Comparison of ENCODE assay signal across 8 cellular contexts in the genomic region with DNA sequence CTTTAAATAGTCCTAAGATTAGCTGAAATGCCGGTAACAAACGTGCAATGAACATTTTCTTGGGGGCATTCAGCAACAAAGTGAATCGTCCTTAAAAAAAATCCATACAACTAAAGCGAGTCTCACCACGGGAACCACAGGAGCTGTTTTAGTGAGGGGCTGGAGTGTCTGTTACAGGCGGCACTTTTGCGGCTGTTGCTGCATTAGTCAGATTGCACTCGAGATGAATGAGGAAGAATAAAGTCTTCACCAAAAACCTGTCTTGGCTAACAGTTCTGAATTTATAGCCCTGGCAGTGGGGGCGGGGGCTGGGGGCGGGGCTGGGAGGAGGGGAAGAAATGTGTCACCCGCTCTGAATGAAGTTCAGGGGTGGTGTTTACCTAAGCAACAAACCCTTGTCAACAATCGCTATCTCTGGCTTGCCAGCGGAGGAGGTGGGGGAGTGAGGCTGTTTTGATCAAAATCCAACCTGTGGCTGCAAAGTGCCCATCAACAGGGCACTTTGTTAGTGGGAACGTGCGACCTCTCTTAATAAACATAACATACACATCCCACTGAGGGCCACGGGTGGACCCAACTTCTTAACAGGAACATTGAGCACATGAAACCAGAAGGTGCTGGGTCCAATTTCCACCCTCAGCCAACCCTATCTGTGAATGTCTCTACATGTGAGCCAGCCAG. TPM values are rescaled to one million over a fixed set of nuclear protein-coding genes. Genes with fewer than 3 reads are reported as not detected.
DNase-seq lines count a peak whose midpoint lies in the region; ATAC-seq and TF ChIP-seq lines count a peak whose summit lies in the region.

No MANE protein-coding gene starts in this region.

- H4K20me1 ChIP-seq in BLaER1 = no peaks in the 10 kb centered on the region
- no peaks in the 10 kb centered on the region for H4K20me1 ChIP-seq in neural cell (ENCODE audit: insufficient read depth)

- H3K4me1 ChIP-seq in BLaER1 (peaks cover 39% of the 10 kb centered on the region), thyroid gland (peaks cover 26 to 71% of the 10 kb centered on the region in 2 donors)

- no peak for TF ChIP-seq POLR2A in thyroid gland (IDR thresholded peaks at IDR 0.05)

- no peak overlapping the region for H3K4me3 ChIP-seq in BLaER1
- H3K4me3 ChIP-seq in neural cell (ENCODE audit: low read length) = peak overlapping the region; percentile 54
- no peak overlapping the region for H3K4me3 ChIP-seq in thyroid gland (replicated peaks in 1 of 3)

- no peak for TF ChIP-seq EP300 in neural cell (conservative IDR thresholded peaks at IDR 0.05; ENCODE audit: poor library complexity, severe bottlenecking)

- H3K9me3 ChIP-seq in BLaER1 = no peaks in the 10 kb centered on the region
- no peaks in the 10 kb centered on the region for H3K9me3 ChIP-seq in neural cell (ENCODE audit: low read length)
- H3K9me3 ChIP-seq in thyroid gland = no peaks in the 10 kb centered on the region

- H3K9ac ChIP-seq in BLaER1 = no peak overlapping the region
- peak overlapping the region; percentile 46 for H3K9ac ChIP-seq in neural cell (ENCODE audit: low read length)

- no peak for TF ChIP-seq CTCF in neural cell (IDR thresholded peaks at IDR 0.05; ENCODE audit: poor library complexity, severe bottlenecking)
- TF ChIP-seq CTCF in thyroid gland (IDR thresholded peaks at IDR 0.05) = no peak

- 17 to 26% methylated on average over 15 to 16 of the region's 16 CpGs for WGBS in thyroid gland, 2 donors

- intact Hi-C loops in thyroid gland (cut with DNase I) = no loop called here

- no peaks in the 10 kb centered on the region for H3K27me3 ChIP-seq in BLaER1
- H3K27me3 ChIP-seq in neural cell (ENCODE audit: insufficient read depth, low read depth, low read length) = no peaks in the 10 kb centered on the region
- no peaks in the 10 kb centered on the region for H3K27me3 ChIP-seq in thyroid gland

- peaks cover 9% of the 10 kb centered on the region for H3F3A ChIP-seq in neural cell (ENCODE audit: insufficient read depth, low read length, poor library complexity, severe bottlenecking)

- no peaks in the 10 kb centered on the region for H3K79me2 ChIP-seq in neural cell (replicated peaks; ENCODE audit: insufficient read depth, low read length)

- TF ChIP-seq RAD21 in neural cell (conservative IDR thresholded peaks at IDR 0.05) = no peak

- H3K36me3 ChIP-seq in BLaER1 (no peaks in the 10 kb centered on the region), neural cell (ENCODE audit: insufficient read depth, low read length) (no peaks in the 10 kb centered on the region), thyroid gland (no peaks in the 10 kb centered on the region)

- H3K9me2 ChIP-seq in neural cell (ENCODE audit: insufficient read depth, low read length) = no peaks in the 10 kb centered on the region

- ATAC-seq in GM19324 (IDR thresholded peaks at IDR 0.05; ENCODE audit: low FRiP score, unreplicated experiment) = no peak

- DNase-seq in NCI-H1092 treated with DMSO at 0.1 percent for 48 hours (lab: John Stamatoyannopoulos, UW) (peak; percentile 91), ecto neural progenitor cell (ENCODE audit: low spot score) (peak; percentile 50), thyroid gland (no peak), 8988T (no peak)
- DNase-seq in activated CD4-positive, alpha-beta T cell treated with anti-CD3 and anti-CD28 coated beads for 48 hours = peak; percentile 57

- peak overlapping the region; percentile 77 for H3K4me2 ChIP-seq in BLaER1
- H3K4me2 ChIP-seq in neural cell (ENCODE audit: low read length) = peak overlapping the region; percentile 83

- peak overlapping the region; percentile 14 for H2AFZ ChIP-seq in neural cell (ENCODE audit: low read depth, low read length)

- H3K27ac ChIP-seq in BLaER1 (no peak overlapping the region), neural cell (ENCODE audit: low read length) (peak overlapping the region; percentile 83), thyroid gland (peak overlapping the region; percentile 2 to 81 (median 36))

TF ChIP-seq in neural cell, 6 proteins besides CTCF, POLR2A, EP300 and RAD21:
- TF ChIP-seq, protein P1, sequence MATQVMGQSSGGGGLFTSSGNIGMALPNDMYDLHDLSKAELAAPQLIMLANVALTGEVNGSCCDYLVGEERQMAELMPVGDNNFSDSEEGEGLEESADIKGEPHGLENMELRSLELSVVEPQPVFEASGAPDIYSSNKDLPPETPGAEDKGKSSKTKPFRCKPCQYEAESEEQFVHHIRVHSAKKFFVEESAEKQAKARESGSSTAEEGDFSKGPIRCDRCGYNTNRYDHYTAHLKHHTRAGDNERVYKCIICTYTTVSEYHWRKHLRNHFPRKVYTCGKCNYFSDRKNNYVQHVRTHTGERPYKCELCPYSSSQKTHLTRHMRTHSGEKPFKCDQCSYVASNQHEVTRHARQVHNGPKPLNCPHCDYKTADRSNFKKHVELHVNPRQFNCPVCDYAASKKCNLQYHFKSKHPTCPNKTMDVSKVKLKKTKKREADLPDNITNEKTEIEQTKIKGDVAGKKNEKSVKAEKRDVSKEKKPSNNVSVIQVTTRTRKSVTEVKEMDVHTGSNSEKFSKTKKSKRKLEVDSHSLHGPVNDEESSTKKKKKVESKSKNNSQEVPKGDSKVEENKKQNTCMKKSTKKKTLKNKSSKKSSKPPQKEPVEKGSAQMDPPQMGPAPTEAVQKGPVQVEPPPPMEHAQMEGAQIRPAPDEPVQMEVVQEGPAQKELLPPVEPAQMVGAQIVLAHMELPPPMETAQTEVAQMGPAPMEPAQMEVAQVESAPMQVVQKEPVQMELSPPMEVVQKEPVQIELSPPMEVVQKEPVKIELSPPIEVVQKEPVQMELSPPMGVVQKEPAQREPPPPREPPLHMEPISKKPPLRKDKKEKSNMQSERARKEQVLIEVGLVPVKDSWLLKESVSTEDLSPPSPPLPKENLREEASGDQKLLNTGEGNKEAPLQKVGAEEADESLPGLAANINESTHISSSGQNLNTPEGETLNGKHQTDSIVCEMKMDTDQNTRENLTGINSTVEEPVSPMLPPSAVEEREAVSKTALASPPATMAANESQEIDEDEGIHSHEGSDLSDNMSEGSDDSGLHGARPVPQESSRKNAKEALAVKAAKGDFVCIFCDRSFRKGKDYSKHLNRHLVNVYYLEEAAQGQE (IDR thresholded peaks at IDR 0.05; ENCODE audit: borderline replicate concordance) = no peak

RNA-seq across cellular contexts. Expression of a gene that starts 44.5 kb away (rescaled TPM):
- polyA plus RNA-seq in neural cell = 0.69 and 5.8 TPM in 2 replicates
- polyA minus RNA-seq in neural cell = 3.6 and 4.1 TPM in 2 replicates
- total RNA-seq in thyroid gland = 10 to 100 TPM in 1 of 4 donors, 1 to 10 TPM in 3; 4.1 to 10.6 (median 7.7) TPM

Comparison
In these comparisons a context has a peak if more than half of its experiments do, and no peak if none do; other contexts are left out.
1. DNase-seq: peak in NCI-H1092 treated with DMSO at 0.1 percent for 48 hours (single experiment), activated CD4-positive, alpha-beta T cell treated with anti-CD3 and anti-CD28 coated beads for 48 hours (single experiment) and ecto neural progenitor cell (single experiment); none in thyroid gland (0 of 2) and 8988T (single experiment).